Comparison of ENCODE assay signal across 28 cellular contexts in the genomic region with DNA sequence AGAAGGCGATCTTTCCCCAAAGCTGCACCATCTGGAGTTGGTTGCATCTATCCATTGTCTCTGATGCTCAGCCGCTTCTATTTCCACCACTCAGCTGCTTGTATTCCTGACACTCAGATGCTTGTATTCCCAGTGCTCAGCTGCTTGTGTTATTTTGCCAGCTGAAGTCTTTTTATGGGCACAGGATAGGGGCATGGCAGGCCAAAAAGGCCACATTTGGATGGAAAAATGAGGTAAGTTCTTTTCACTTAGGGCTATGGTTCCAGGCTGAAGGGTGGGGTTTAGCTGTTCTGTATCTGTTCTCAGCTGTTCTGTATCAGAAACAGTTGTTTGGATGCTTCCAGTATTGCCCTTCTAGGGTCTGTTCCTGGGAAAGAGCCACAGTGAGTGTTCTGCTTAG.
"Had no signal": no experiment of that assay in that cellular context is flagged by ENCODE, and none has a peak within 500 bp of the region (broad histone marks: within the 10 kb centered on the region; RNA-seq: fewer than 3 reads in every experiment).

No MANE protein-coding gene starts in this region.

- H3K9ac ChIP-seq: neural progenitor cell, parathyroid adenoma had no signal

- H3K27ac ChIP-seq: neural progenitor cell, ovary, parathyroid adenoma, psoas muscle, right lobe of liver, sigmoid colon, skin epidermis, spleen, stomach, suprapubic skin, testis, tibial artery, transverse colon, upper lobe of right lung, uterus had no signal

- H3K4me1 ChIP-seq: parathyroid adenoma, psoas muscle, right lobe of liver, sigmoid colon, spleen, stomach, suprapubic skin, testis, tibial artery, transverse colon, upper lobe of right lung, uterus had no signal

- H2AFZ ChIP-seq: neural progenitor cell, parathyroid adenoma had no signal

- DNase-seq: naive thymus-derived CD4-positive, alpha-beta T cell; natural killer cell; occipital lobe; ovary; posterior cingulate gyrus; psoas muscle; right cardiac atrium; right lobe of liver; sigmoid colon; spleen; stimulated activated CD4-positive, alpha-beta T cell treated with anti-CD3 and anti-CD28 coated beads, Interleukin-12 subunit alpha, Interleukin-12 subunit beta, amount 100 ng/mL, for 4 hours; stimulated activated CD4-positive, alpha-beta T cell treated with anti-CD3 and anti-CD28 coated beads, Interleukin-2, amount 100 ng/mL, for 24 hours; stimulated activated CD4-positive, alpha-beta T cell treated with anti-CD3 and anti-CD28 coated beads, Interleukin-2, amount 100 ng/mL, for 48 hours; stimulated activated CD4-positive, alpha-beta T cell treated with anti-CD3 and anti-CD28 coated beads, Interleukin-4, amount 100 ng/mL, for 24 hours; stimulated activated naive B cell treated with anti-CD40 and anti-IgM and Interleukin-4, amounts not matched to agents 10 μg/mL and 1 μg/mL and 100 μg/mL, for 72 hours; stimulated activated naive CD4-positive, alpha-beta T cell treated with Interleukin-2 at 50 U/mL for 16 hours; stomach; testis; tibial artery; transverse colon; upper lobe of right lung; uterus had no signal

- H3K36me3 ChIP-seq: ovary, right lobe of liver, sigmoid colon, spleen, stomach, suprapubic skin, tibial artery, transverse colon, upper lobe of right lung, uterus had no signal

- H3K9me3 ChIP-seq: ovary, right lobe of liver, suprapubic skin, testis, upper lobe of right lung had no signal

- H3K4me2 ChIP-seq: neural progenitor cell, smooth muscle cell had no signal

- H3K4me3 ChIP-seq: neural progenitor cell, ovary, psoas muscle, right lobe of liver, sigmoid colon, skin epidermis, smooth muscle cell, spleen, stomach, suprapubic skin, testis, tibial artery, transverse colon, upper lobe of right lung, uterus had no signal

- H3K79me2 ChIP-seq: parathyroid adenoma had no signal

- H3K27me3 ChIP-seq: neural progenitor cell, ovary, right lobe of liver, sigmoid colon, spleen, stomach, suprapubic skin, testis, tibial artery, transverse colon, upper lobe of right lung, uterus had no signal

- ATAC-seq: naive thymus-derived CD4-positive, alpha-beta T cell; natural killer cell; psoas muscle; right cardiac atrium; right lobe of liver; stimulated activated effector memory CD8-positive, alpha-beta T cell treated with anti-CD3 and anti-CD28 coated beads, Interleukin-12 subunit alpha, Interleukin-12 subunit beta, amount 100 ng/mL, for 72 hours; stimulated activated naive B cell treated with anti-CD40 and anti-IgM and Interleukin-4, amounts not matched to agents 10 μg/mL and 1 μg/mL and 100 μg/mL, for 72 hours; upper lobe of right lung had no signal
